1 cellular context compared by ENCODE assay signal in genomic region chr4:141229408-141230101, GRCh38.
TF ChIP-seq lines count a peak whose summit lies in the region.

No MANE protein-coding gene starts in this region.

TF ChIP-seq in WTC11, 78 proteins besides CTCF, POLR2A, EP300 and RAD21 (continued from another document):
- TF ChIP-seq GTF2I (CRISPR knock-in tag; conservative IDR thresholded peaks at IDR 0.05) = no peak
- TF ChIP-seq STAT6 (CRISPR knock-in tag; conservative IDR thresholded peaks at IDR 0.05; ENCODE audit: low read depth) = no peak
- no peak for TF ChIP-seq RELA (CRISPR knock-in tag; IDR thresholded peaks at IDR 0.05; ENCODE audit: borderline replicate concordance)
- no peak for TF ChIP-seq FOXJ3 (CRISPR knock-in tag; IDR thresholded peaks at IDR 0.05; ENCODE audit: borderline replicate concordance)
